In the genomic region with DNA sequence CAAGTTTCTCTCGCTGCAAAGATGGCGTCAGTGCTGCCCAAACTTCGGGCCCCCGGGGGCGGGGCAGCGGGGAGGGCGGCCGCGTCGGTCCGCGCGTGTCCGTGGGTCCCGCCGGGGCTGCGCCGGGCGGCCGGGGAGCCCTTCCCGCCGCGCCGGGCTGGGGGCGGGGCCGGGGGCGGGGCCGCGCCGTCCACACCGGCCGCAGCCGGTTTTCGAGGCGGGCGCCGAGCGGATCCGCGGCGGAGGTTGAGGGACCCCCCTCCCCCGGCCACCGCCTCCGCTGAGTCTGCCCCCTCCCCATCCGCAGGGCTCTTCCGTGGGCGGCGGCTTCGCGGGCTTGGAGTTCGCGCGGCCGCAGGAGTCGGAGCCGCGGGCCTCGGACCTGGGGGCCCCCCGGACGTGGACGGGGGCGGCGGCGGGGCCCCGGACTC, we compare ENCODE assay signal across 8 cellular contexts. TPM values are rescaled to one million over a fixed set of nuclear protein-coding genes. Genes with fewer than 3 reads are reported as not detected.
DNase-seq lines count a peak whose midpoint lies in the region; ATAC-seq and TF ChIP-seq lines count a peak whose summit lies in the region.

No MANE protein-coding gene starts in this region.

- DNase-seq in right atrium auricular region (ENCODE audit: low spot score), result no peak
- DNase-seq in sigmoid colon, result peak; percentile 78
- DNase-seq in cerebellar nuclear complex (lab: John Stamatoyannopoulos, UW), result no peak

- 1% methylated on average over 65 of the region's 65 CpGs for WGBS in sigmoid colon, 2 donors

- peaks cover 0 to 27% (median 0%) of the 10 kb centered on the region in 11 experiments; a peak in 7 of 22 replicates for H3K27me3 ChIP-seq in BLaER1 treated with 17β-estradiol and CSF1 and Interleukin-3, amounts not matched to agents 10 nM and 100 nM
- H3K27me3 ChIP-seq in OCI-LY1 (ENCODE audit: insufficient read depth, low read length) (no peaks in the 10 kb centered on the region; the same call in 1 of the 2 replicates), right atrium auricular region (no peaks in the 10 kb centered on the region), sigmoid colon (peaks cover 0 to 10% (median 0%) of the 10 kb centered on the region in 3 donors)

- H2AFZ ChIP-seq in OCI-LY1 (ENCODE audit: low read length), result no peak overlapping the region

- peaks cover 33 to 65% (median 44%) of the 10 kb centered on the region in 11 experiments for H4K20me1 ChIP-seq in BLaER1 treated with 17β-estradiol and CSF1 and Interleukin-3, amounts not matched to agents 10 nM and 100 nM
- no peaks in the 10 kb centered on the region for H4K20me1 ChIP-seq in OCI-LY1 (ENCODE audit: insufficient read depth, low read length)

- ATAC-seq in GM21737 (IDR thresholded peaks at IDR 0.05; ENCODE audit: unreplicated experiment) (peak; percentile 8), HG03135 (IDR thresholded peaks at IDR 0.05; ENCODE audit: unreplicated experiment) (no peak)

- H3K27ac ChIP-seq in BLaER1 treated with 17β-estradiol and CSF1 and Interleukin-3, amounts not matched to agents 10 nM and 100 nM, result peak overlapping the region in 10 of 11 experiments; percentile 57 to 85 (median 80); a peak in 20 of 22 replicates
- H3K27ac ChIP-seq in OCI-LY1 (ENCODE audit: low read depth, low read length, poor library complexity, severe bottlenecking) (no peak overlapping the region), angular gyrus (ENCODE audit: low read depth, low read length) (peak overlapping the region; percentile 29), right atrium auricular region (peak overlapping the region; percentile 94), sigmoid colon (peak overlapping the region; percentile 91 to 96 (median 96))

- no peak for TF ChIP-seq EP300 in sigmoid colon (IDR thresholded peaks at IDR 0.05)

- H3K79me2 ChIP-seq in OCI-LY1 (ENCODE audit: insufficient read depth, low read length), result no peaks in the 10 kb centered on the region

- TF ChIP-seq CTCF in OCI-LY1 (IDR thresholded peaks at IDR 0.05; ENCODE audit: low read length), result no peak
- no peak for TF ChIP-seq CTCF in right atrium auricular region (IDR thresholded peaks at IDR 0.05)
- TF ChIP-seq CTCF in sigmoid colon (IDR thresholded peaks at IDR 0.05), result no peak

- H3K4me3 ChIP-seq in BLaER1 treated with 17β-estradiol and CSF1 and Interleukin-3, amounts not matched to agents 10 nM and 100 nM, result peak overlapping the region; percentile 67 to 85 (median 74)
- H3K4me3 ChIP-seq in OCI-LY1 (ENCODE audit: low read depth, low read length, poor library complexity, severe bottlenecking) (peak overlapping the region; percentile 49), right atrium auricular region (peak overlapping the region; percentile 70 to 74), sigmoid colon (peak overlapping the region; percentile 65 to 71 (median 66))

- H3F3A ChIP-seq in OCI-LY1 (ENCODE audit: insufficient read depth, low read length), result no peaks in the 10 kb centered on the region; the same call in 1 of the 2 replicates

- peaks cover 50 to 67% (median 60%) of the 10 kb centered on the region in 10 experiments for H3K4me1 ChIP-seq in BLaER1 treated with 17β-estradiol and CSF1 and Interleukin-3, amounts not matched to agents 10 nM and 100 nM
- H3K4me1 ChIP-seq in OCI-LY1 (ENCODE audit: insufficient read depth, low read length, severe bottlenecking), result peaks cover 39% of the 10 kb centered on the region
- H3K4me1 ChIP-seq in right atrium auricular region, result peaks cover 0 to 40% of the 10 kb centered on the region in 2 donors
- H3K4me1 ChIP-seq in sigmoid colon, result peaks cover 0 to 43% (median 36%) of the 10 kb centered on the region in 4 donors

- H3K4me2 ChIP-seq in BLaER1 treated with 17β-estradiol and CSF1 and Interleukin-3, amounts not matched to agents 10 nM and 100 nM, result peak overlapping the region; percentile 93 to 100 (median 98)
- peak overlapping the region; percentile 53 for H3K4me2 ChIP-seq in OCI-LY1 (ENCODE audit: low read length)

- no peaks in the 10 kb centered on the region for H3K9me2 ChIP-seq in OCI-LY1 (ENCODE audit: low read depth, low read length)

- H3K9me3 ChIP-seq in BLaER1 treated with 17β-estradiol and CSF1 and Interleukin-3, amounts not matched to agents 10 nM and 100 nM (replicated peaks in 1 of 11), result no peaks in the 10 kb centered on the region
- H3K9me3 ChIP-seq in OCI-LY1 (ENCODE audit: low read length) (no peaks in the 10 kb centered on the region), right atrium auricular region (no peaks in the 10 kb centered on the region), sigmoid colon (no peaks in the 10 kb centered on the region)

- TF ChIP-seq POLR2A in sigmoid colon (IDR thresholded peaks at IDR 0.05), result no peak

- peaks cover 16 to 35% (median 24%) of the 10 kb centered on the region in 11 experiments for H3K36me3 ChIP-seq in BLaER1 treated with 17β-estradiol and CSF1 and Interleukin-3, amounts not matched to agents 10 nM and 100 nM
- H3K36me3 ChIP-seq in OCI-LY1 (ENCODE audit: insufficient read depth, low read length), result peaks cover 19% of the 10 kb centered on the region
- peaks cover 35% of the 10 kb centered on the region for H3K36me3 ChIP-seq in right atrium auricular region
- peaks cover 13 to 35% (median 20%) of the 10 kb centered on the region in 4 donors for H3K36me3 ChIP-seq in sigmoid colon

- peak overlapping the region; percentile 71 to 90 (median 81) for H3K9ac ChIP-seq in BLaER1 treated with 17β-estradiol and CSF1 and Interleukin-3, amounts not matched to agents 10 nM and 100 nM
- H3K9ac ChIP-seq in OCI-LY1 (ENCODE audit: low read length), result peak overlapping the region; percentile 39; the same call in 1 of the 2 replicates

- intact Hi-C loops in sigmoid colon (cut with DNase I), result loop anchor here (2.0 to 5.0 kb wide), 2 partner anchors 113 to 523 kb away; a partner anchor contains a TSS

RNA-seq across cellular contexts. Expression of a gene that starts 0.5 kb away (rescaled TPM):
- total RNA-seq in right atrium auricular region (10 to 100 TPM; 30.1 to 30.7 TPM), sigmoid colon (10 to 100 TPM; 25.2 to 78.2 (median 54.5) TPM)
- polyA plus RNA-seq in sigmoid colon, result 10 to 100 TPM; 19.7 to 33.0 (median 33.0) TPM

RNA-seq across cellular contexts. Expression of a gene that starts 3.6 kb away (rescaled TPM):
- total RNA-seq in right atrium auricular region (1 to 10 TPM; 2.4 to 2.5 TPM), sigmoid colon (1 to 10 TPM; 4.6 to 7.8 (median 6.4) TPM)
- 10 to 100 TPM in 1 of 3 donors, 1 to 10 TPM in 1, not detected in 1; 4.8 to 35.3 TPM for polyA plus RNA-seq in sigmoid colon

RNA-seq across cellular contexts. Expression of a gene that starts 32.2 kb away (rescaled TPM):
- total RNA-seq in right atrium auricular region, result 10 to 100 TPM; 11.9 to 15.1 TPM
- total RNA-seq in sigmoid colon, result 10 to 100 TPM; 18.5 to 22.5 (median 19.6) TPM
- 10 to 100 TPM; 24.0 to 44.9 (median 30.5) TPM for polyA plus RNA-seq in sigmoid colon

RNA-seq across cellular contexts. Expression of a gene that starts 32.3 kb away (rescaled TPM):
- total RNA-seq in right atrium auricular region (10 to 100 TPM; 33.5 to 39.4 TPM), sigmoid colon (10 to 100 TPM; 26.8 to 38.7 (median 28.8) TPM)
- polyA plus RNA-seq in sigmoid colon, result 10 to 100 TPM; 39.1 to 70.2 (median 45.6) TPM

RNA-seq across cellular contexts. Expression of a gene that starts 43.6 kb away (rescaled TPM):
- total RNA-seq in right atrium auricular region (1 to 10 TPM; 1.2 to 3.8 TPM), sigmoid colon (10 to 100 TPM in 1 of 4 donors, 1 to 10 TPM in 3; 1.8 to 45.5 (median 4.2) TPM)
- 100 to 1,000 TPM in 1 of 3 donors, 1 to 10 TPM in 2; 1.2 to 186 (median 4.8) TPM for polyA plus RNA-seq in sigmoid colon
